In the genomic region with DNA sequence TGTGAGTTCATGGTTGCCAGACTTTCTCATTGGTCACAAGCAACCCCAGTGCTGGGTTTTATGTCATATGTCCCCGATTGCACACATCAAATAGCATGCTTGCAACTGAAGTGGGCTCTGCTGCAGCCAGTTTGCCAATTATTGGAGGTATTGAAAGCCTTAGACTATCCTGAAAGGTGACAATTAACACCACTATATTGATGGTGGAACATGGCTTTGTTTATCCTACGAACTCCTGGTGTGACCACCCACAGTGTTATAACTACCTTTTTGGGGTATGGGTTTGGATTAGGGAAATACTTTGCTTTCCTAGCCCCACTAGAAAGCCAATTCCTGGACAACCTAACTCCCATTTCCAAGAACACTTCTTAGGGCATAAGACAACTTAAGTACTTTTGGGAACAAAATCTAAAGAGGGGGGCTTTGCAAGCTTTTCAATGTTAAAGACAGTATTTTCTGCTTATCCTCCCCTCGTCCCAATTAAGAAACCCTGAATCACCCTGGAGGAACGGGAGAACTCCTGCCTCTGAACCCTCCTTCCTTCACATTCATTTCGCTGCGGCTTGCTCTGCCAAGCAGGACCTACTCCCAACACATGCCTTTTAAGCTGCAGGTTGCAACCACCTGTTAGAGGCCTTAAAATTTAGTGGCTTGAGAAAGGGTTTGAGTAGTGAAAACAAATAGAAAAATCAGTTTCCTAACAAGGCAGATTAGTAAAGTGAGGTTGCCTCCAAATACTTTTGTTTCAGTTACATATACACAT, we compare ENCODE assay signal across 23 cellular contexts.
DNase-seq lines count a peak whose midpoint lies in the region; ATAC-seq and TF ChIP-seq lines count a peak whose summit lies in the region.
"Had no signal": no experiment of that assay in that cellular context is flagged by ENCODE, and none has a peak within 500 bp of the region (broad histone marks: within the 10 kb centered on the region; RNA-seq: fewer than 3 reads in every experiment).

No MANE protein-coding gene starts in this region.

- TF ChIP-seq CTCF in GM23338 (conservative IDR thresholded peaks at IDR 0.05; ENCODE audit: low read depth in 2 of 2) (no peak), WTC11 (IDR thresholded peaks at IDR 0.05) (no peak), endodermal cell (conservative IDR thresholded peaks at IDR 0.05) (no peak)

- no peak overlapping the region for H3K27ac Mint-ChIP-seq in GM23338
- H3K27ac Mint-ChIP-seq in WTC11: no peak overlapping the region
- no peak overlapping the region for H3K27ac Mint-ChIP-seq in endodermal cell
- H3K27ac Mint-ChIP-seq in stimulated activated memory B cell treated with anti-CD40 and anti-IgM and Interleukin-4, amounts not matched to agents 10 μg/mL and 1 μg/mL and 100 μg/mL, for 72 hours: no peak overlapping the region
- H3K27ac Mint-ChIP-seq in activated CD4-positive, alpha-beta T cell treated with anti-CD3 and anti-CD28 coated beads for 36 hours: no peak overlapping the region
- H3K27ac Mint-ChIP-seq: CD14-positive monocyte; CD4-positive, alpha-beta T cell; CD8-positive, alpha-beta memory T cell had no signal

- H3K9ac ChIP-seq in endodermal cell (ENCODE audit: extremely low read depth, low read length, poor library complexity, severe bottlenecking): no peak overlapping the region
- H3K9ac ChIP-seq: BLaER1 treated with 17β-estradiol and CSF1 and Interleukin-3, amounts not matched to agents 10 nM and 100 nM had no signal

- H3K9me2 ChIP-seq in GM23338 (ENCODE audit: insufficient read depth): peaks cover 10% of the 10 kb centered on the region; the same call in 1 of the 2 replicates

- H3K4me1 ChIP-seq in GM23338 (ENCODE audit: insufficient read depth) (peaks cover 5% of the 10 kb centered on the region; the same call in 1 of the 2 replicates), endodermal cell (ENCODE audit: control insufficient read depth, insufficient read depth, low read length) (peaks cover 6% of the 10 kb centered on the region)
- H3K4me1 ChIP-seq: A549, BE2C had no signal

- H3K9me3 ChIP-seq in endodermal cell (ENCODE audit: control insufficient read depth, low read length): no peaks in the 10 kb centered on the region
- H3K9me3 ChIP-seq: A549; BE2C; BLaER1 treated with 17β-estradiol and CSF1 and Interleukin-3, amounts not matched to agents 10 nM and 100 nM had no signal

- H3K4me3 ChIP-seq in GM23338: no peak overlapping the region
- H3K4me3 ChIP-seq in endodermal cell (ENCODE audit: low read length): no peak overlapping the region
- H3K4me3 ChIP-seq: A549; BLaER1 treated with 17β-estradiol and CSF1 and Interleukin-3, amounts not matched to agents 10 nM and 100 nM had no signal

- H3K4me3 Mint-ChIP-seq in GM23338 (no peak overlapping the region), WTC11 (no peak overlapping the region), endodermal cell (no peak overlapping the region)
- no peak overlapping the region for H3K4me3 Mint-ChIP-seq in stimulated activated memory B cell treated with anti-CD40 and anti-IgM and Interleukin-4, amounts not matched to agents 10 μg/mL and 1 μg/mL and 100 μg/mL, for 72 hours
- H3K4me3 Mint-ChIP-seq in activated CD4-positive, alpha-beta T cell treated with anti-CD3 and anti-CD28 coated beads for 36 hours: no peak overlapping the region
- H3K4me3 Mint-ChIP-seq: CD14-positive monocyte; CD4-positive, alpha-beta T cell; CD8-positive, alpha-beta memory T cell had no signal

- POLR2A ChIA-PET in WTC11 (lab: Charles Lee): interaction anchor here (0.9 kb wide), 1 partner anchor 434 kb away, joined by 5 read pairs; no protein-coding TSS in a partner anchor
- POLR2A ChIA-PET in activated CD4-positive, alpha-beta T cell treated with anti-CD3 and anti-CD28 coated beads for 36 hours (lab: Charles Lee): no interaction called here

- H3K27me3 ChIP-seq in GM23338 (ENCODE audit: insufficient read depth) (no peaks in the 10 kb centered on the region), endodermal cell (ENCODE audit: control insufficient read depth, insufficient read depth, low read length, poor library complexity, severe bottlenecking) (peaks cover 31% of the 10 kb centered on the region)
- H3K27me3 ChIP-seq: BLaER1 treated with 17β-estradiol and CSF1 and Interleukin-3, amounts not matched to agents 10 nM and 100 nM had no signal

- CTCF ChIA-PET in WTC11 (lab: Charles Lee): interaction anchor here (0.7 to 1.0 kb wide), 2 partner anchors 50 to 80 kb away, joined by 3 to 4 read pairs; partner anchors contain the start of gene RBM19
- CTCF ChIA-PET in activated CD4-positive, alpha-beta T cell treated with anti-CD3 and anti-CD28 coated beads for 36 hours (lab: Charles Lee): no interaction called here

- H3K36me3 ChIP-seq in GM23338 (ENCODE audit: insufficient read depth) (no peaks in the 10 kb centered on the region), endodermal cell (ENCODE audit: control insufficient read depth, insufficient read depth, low read length) (no peaks in the 10 kb centered on the region)
- H3K36me3 ChIP-seq: BE2C; BLaER1 treated with 17β-estradiol and CSF1 and Interleukin-3, amounts not matched to agents 10 nM and 100 nM had no signal

- 0 out of 2 replicates have a peak overlapping the region, but pooled peaks have one; percentile 23 for H3K4me2 ChIP-seq in GM23338
- H3K4me2 ChIP-seq: A549 had no signal

- ATAC-seq in GM23338: peak; percentile 71
- ATAC-seq in WTC11: peak; percentile 56
- ATAC-seq in stimulated activated memory B cell treated with anti-CD40 and anti-IgM and Interleukin-4, amounts not matched to agents 10 μg/mL and 1 μg/mL and 100 μg/mL, for 72 hours: no peak
- ATAC-seq in HG03196 (IDR thresholded peaks at IDR 0.05; ENCODE audit: unreplicated experiment): no peak
- no peak for ATAC-seq in activated CD4-positive, alpha-beta T cell treated with anti-CD3 and anti-CD28 coated beads for 36 hours
- ATAC-seq: A549 had no signal

- intact Hi-C loops in activated CD4-positive, alpha-beta T cell treated with anti-CD3 and anti-CD28 coated beads for 36 hours (cut with DNase I, micrococcal nuclease): no loop called here

- H3K27ac ChIP-seq in GM23338 (ENCODE audit: low read depth): no peak overlapping the region
- H3K27ac ChIP-seq in endodermal cell (ENCODE audit: low read depth, low read length): no peak overlapping the region
- H3K27ac ChIP-seq: 22Rv1; A549; BLaER1 treated with 17β-estradiol and CSF1 and Interleukin-3, amounts not matched to agents 10 nM and 100 nM had no signal

- H3F3A ChIP-seq in GM23338 (replicated peaks; ENCODE audit: low read depth): no peaks in the 10 kb centered on the region

- no peaks in the 10 kb centered on the region for H3K36me3 Mint-ChIP-seq in GM23338 (ENCODE audit: low read depth)
- no peaks in the 10 kb centered on the region for H3K36me3 Mint-ChIP-seq in WTC11
- H3K36me3 Mint-ChIP-seq in endodermal cell (ENCODE audit: low read depth): no peaks in the 10 kb centered on the region
- no peaks in the 10 kb centered on the region for H3K36me3 Mint-ChIP-seq in stimulated activated memory B cell treated with anti-CD40 and anti-IgM and Interleukin-4, amounts not matched to agents 10 μg/mL and 1 μg/mL and 100 μg/mL, for 72 hours
- H3K36me3 Mint-ChIP-seq in activated CD4-positive, alpha-beta T cell treated with anti-CD3 and anti-CD28 coated beads for 36 hours (ENCODE audit: low read depth): no peaks in the 10 kb centered on the region
- H3K36me3 Mint-ChIP-seq: CD14-positive monocyte; CD8-positive, alpha-beta memory T cell had no signal

- H4K20me1 ChIP-seq in GM23338 (replicated peaks; ENCODE audit: insufficient read depth): no peaks in the 10 kb centered on the region
- H4K20me1 ChIP-seq: BLaER1 treated with 17β-estradiol and CSF1 and Interleukin-3, amounts not matched to agents 10 nM and 100 nM had no signal

- no peaks in the 10 kb centered on the region for H3K79me2 ChIP-seq in GM23338 (replicated peaks; ENCODE audit: insufficient read depth)

- no peak overlapping the region for H2AFZ ChIP-seq in GM23338

- DNase-seq in GM23338 (ENCODE audit: low spot score) (peak; percentile 17), WTC11 (ENCODE audit: low spot score) (no peak), endodermal cell (peak; percentile 57), retina (peak; percentile 2)
- DNase-seq in activated CD4-positive, alpha-beta T cell treated with anti-CD3 and anti-CD28 coated beads for 36 hours: no peak
- DNase-seq: ACHN; AML-193; BE2C; CD4-positive, alpha-beta T cell; CD8-positive, alpha-beta memory T cell; DMS 273 treated with DMSO at 0.1 percent for 48 hours; DMS79; EL; GDM1; GOT3; H7; HCEC 1CT had no signal

- H3K4me1 Mint-ChIP-seq in GM23338: peaks cover 18% of the 10 kb centered on the region
- H3K4me1 Mint-ChIP-seq in WTC11: peaks cover 22% of the 10 kb centered on the region
- H3K4me1 Mint-ChIP-seq in endodermal cell: peaks cover 26% of the 10 kb centered on the region
- no peaks in the 10 kb centered on the region for H3K4me1 Mint-ChIP-seq in stimulated activated memory B cell treated with anti-CD40 and anti-IgM and Interleukin-4, amounts not matched to agents 10 μg/mL and 1 μg/mL and 100 μg/mL, for 72 hours
- H3K4me1 Mint-ChIP-seq in activated CD4-positive, alpha-beta T cell treated with anti-CD3 and anti-CD28 coated beads for 36 hours: no peaks in the 10 kb centered on the region
- H3K4me1 Mint-ChIP-seq: CD14-positive monocyte; CD8-positive, alpha-beta memory T cell had no signal

- WGBS in endodermal cell (ENCODE audit: insufficient coverage in 1 of 2, insufficient read length in 1 of 2), 2 experiments: 70 to 80% methylated on average over 1 to 6 of the region's 6 CpGs

- H3K27me3 Mint-ChIP-seq in GM23338 (ENCODE audit: insufficient read depth, low read depth, poor library complexity) (peaks cover 2% of the 10 kb centered on the region), WTC11 (ENCODE audit: low read depth) (peaks cover 3% of the 10 kb centered on the region; the same call in 1 of the 2 replicates), endodermal cell (ENCODE audit: insufficient read depth) (peaks cover 35% of the 10 kb centered on the region)
- peaks cover 11% of the 10 kb centered on the region for H3K27me3 Mint-ChIP-seq in stimulated activated memory B cell treated with anti-CD40 and anti-IgM and Interleukin-4, amounts not matched to agents 10 μg/mL and 1 μg/mL and 100 μg/mL, for 72 hours
- no peaks in the 10 kb centered on the region for H3K27me3 Mint-ChIP-seq in activated CD4-positive, alpha-beta T cell treated with anti-CD3 and anti-CD28 coated beads for 36 hours

- H3K9me3 Mint-ChIP-seq in GM23338: no peaks in the 10 kb centered on the region
- peaks cover 4% of the 10 kb centered on the region; the same call in 1 of the 2 replicates for H3K9me3 Mint-ChIP-seq in WTC11
- no peaks in the 10 kb centered on the region for H3K9me3 Mint-ChIP-seq in endodermal cell
- H3K9me3 Mint-ChIP-seq in stimulated activated memory B cell treated with anti-CD40 and anti-IgM and Interleukin-4, amounts not matched to agents 10 μg/mL and 1 μg/mL and 100 μg/mL, for 72 hours: no peaks in the 10 kb centered on the region
- no peaks in the 10 kb centered on the region for H3K9me3 Mint-ChIP-seq in activated CD4-positive, alpha-beta T cell treated with anti-CD3 and anti-CD28 coated beads for 36 hours (ENCODE audit: low read depth)
- H3K9me3 Mint-ChIP-seq: CD4-positive, alpha-beta T cell; CD8-positive, alpha-beta memory T cell had no signal

TF ChIP-seq in GM23338, 12 proteins besides CTCF, POLR2A, EP300 and RAD21 (continues in another document):
- no peak for TF ChIP-seq EZH2phosphoT487 (IDR thresholded peaks at IDR 0.05; ENCODE audit: unreplicated experiment)

Comparison
In these comparisons a context has a peak if more than half of its experiments do, and no peak if none do; other contexts are left out.
1. ATAC-seq: peak in GM23338 (single experiment) and WTC11 (single experiment); none in stimulated activated memory B cell treated with anti-CD40 and anti-IgM and Interleukin-4, amounts not matched to agents 10 μg/mL and 1 μg/mL and 100 μg/mL, for 72 hours (single experiment), HG03196 (single experiment) and activated CD4-positive, alpha-beta T cell treated with anti-CD3 and anti-CD28 coated beads for 36 hours (single experiment).
2. DNase-seq: peak in GM23338 (single experiment), endodermal cell (single experiment) and retina (single experiment); none in WTC11 (single experiment) and activated CD4-positive, alpha-beta T cell treated with anti-CD3 and anti-CD28 coated beads for 36 hours (single experiment).